1 cellular context compared by ENCODE assay signal in genomic region chr16:56311208-56312027, GRCh38.
TF ChIP-seq lines count a peak whose summit lies in the region.

No MANE protein-coding gene starts in this region.

TF ChIP-seq in GM23338, 12 proteins besides CTCF, POLR2A, EP300 and RAD21 (continued from another document):
- TF ChIP-seq, protein P1, sequence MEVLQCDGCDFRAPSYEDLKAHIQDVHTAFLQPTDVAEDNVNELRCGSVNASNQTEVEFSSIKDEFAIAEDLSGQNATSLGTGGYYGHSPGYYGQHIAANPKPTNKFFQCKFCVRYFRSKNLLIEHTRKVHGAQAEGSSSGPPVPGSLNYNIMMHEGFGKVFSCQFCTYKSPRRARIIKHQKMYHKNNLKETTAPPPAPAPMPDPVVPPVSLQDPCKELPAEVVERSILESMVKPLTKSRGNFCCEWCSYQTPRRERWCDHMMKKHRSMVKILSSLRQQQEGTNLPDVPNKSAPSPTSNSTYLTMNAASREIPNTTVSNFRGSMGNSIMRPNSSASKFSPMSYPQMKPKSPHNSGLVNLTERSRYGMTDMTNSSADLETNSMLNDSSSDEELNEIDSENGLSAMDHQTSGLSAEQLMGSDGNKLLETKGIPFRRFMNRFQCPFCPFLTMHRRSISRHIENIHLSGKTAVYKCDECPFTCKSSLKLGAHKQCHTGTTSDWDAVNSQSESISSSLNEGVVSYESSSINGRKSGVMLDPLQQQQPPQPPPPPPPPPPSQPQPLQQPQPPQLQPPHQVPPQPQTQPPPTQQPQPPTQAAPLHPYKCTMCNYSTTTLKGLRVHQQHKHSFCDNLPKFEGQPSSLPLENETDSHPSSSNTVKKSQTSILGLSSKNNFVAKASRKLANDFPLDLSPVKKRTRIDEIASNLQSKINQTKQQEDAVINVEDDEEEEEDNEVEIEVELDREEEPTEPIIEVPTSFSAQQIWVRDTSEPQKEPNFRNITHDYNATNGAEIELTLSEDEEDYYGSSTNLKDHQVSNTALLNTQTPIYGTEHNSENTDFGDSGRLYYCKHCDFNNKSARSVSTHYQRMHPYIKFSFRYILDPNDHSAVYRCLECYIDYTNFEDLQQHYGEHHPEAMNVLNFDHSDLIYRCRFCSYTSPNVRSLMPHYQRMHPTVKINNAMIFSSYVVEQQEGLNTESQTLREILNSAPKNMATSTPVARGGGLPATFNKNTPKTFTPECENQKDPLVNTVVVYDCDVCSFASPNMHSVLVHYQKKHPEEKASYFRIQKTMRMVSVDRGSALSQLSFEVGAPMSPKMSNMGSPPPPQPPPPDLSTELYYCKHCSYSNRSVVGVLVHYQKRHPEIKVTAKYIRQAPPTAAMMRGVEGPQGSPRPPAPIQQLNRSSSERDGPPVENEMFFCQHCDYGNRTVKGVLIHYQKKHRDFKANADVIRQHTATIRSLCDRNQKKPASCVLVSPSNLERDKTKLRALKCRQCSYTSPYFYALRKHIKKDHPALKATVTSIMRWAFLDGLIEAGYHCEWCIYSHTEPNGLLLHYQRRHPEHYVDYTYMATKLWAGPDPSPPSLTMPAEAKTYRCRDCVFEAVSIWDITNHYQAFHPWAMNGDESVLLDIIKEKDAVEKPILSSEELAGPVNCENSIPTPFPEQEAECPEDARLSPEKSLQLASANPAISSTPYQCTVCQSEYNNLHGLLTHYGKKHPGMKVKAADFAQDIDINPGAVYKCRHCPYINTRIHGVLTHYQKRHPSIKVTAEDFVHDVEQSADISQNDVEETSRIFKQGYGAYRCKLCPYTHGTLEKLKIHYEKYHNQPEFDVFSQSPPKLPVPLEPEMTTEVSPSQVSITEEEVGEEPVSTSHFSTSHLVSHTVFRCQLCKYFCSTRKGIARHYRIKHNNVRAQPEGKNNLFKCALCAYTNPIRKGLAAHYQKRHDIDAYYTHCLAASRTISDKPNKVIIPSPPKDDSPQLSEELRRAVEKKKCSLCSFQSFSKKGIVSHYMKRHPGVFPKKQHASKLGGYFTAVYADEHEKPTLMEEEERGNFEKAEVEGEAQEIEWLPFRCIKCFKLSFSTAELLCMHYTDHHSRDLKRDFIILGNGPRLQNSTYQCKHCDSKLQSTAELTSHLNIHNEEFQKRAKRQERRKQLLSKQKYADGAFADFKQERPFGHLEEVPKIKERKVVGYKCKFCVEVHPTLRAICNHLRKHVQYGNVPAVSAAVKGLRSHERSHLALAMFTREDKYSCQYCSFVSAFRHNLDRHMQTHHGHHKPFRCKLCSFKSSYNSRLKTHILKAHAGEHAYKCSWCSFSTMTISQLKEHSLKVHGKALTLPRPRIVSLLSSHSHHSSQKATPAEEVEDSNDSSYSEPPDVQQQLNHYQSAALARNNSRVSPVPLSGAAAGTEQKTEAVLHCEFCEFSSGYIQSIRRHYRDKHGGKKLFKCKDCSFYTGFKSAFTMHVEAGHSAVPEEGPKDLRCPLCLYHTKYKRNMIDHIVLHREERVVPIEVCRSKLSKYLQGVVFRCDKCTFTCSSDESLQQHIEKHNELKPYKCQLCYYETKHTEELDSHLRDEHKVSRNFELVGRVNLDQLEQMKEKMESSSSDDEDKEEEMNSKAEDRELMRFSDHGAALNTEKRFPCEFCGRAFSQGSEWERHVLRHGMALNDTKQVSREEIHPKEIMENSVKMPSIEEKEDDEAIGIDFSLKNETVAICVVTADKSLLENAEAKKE (CRISPR knock-in tag; IDR thresholded peaks at IDR 0.05): no peak
